ENCODE assay signal across 31 cellular contexts in the genomic region with DNA sequence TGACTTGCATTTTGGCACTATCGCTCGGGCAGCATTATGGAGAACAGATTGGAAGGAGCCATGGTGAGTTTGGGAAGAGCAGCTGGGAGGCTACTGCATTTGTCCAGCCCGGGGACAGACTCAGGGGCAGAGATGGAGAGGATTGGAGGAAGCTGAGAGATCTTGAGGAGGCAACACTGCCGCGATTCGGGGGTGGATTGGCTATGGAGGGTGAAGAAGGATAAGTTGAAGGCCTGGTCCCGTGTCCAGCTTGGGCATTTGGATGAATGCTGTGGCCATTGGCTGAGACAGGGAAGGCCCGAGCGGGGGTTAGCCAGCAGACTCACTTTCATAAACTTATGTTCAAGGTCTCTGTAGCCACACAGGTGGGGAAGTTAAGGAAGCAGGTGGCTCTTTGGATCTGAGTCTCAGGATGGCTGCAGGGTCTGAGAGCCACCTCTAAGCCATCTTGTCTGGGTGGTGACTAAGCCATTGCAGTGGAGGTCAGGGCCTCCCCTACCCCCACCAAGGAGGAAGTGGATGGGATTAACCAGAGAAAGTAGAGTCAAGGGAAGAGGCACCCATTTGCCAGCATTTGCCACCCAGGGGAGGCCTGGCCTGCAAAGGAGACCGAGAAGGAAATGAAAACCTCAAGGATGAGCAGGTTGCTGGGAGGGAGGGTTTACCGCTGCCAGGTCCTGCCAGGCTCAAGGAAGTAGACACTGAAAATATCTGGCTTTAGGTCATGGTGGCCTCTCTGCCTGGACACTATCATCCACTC.
DNase-seq lines count a peak whose midpoint lies in the region; ATAC-seq and TF ChIP-seq lines count a peak whose summit lies in the region.
"Had no signal": no experiment of that assay in that cellular context is flagged by ENCODE, and none has a peak within 500 bp of the region (broad histone marks: within the 10 kb centered on the region; RNA-seq: fewer than 3 reads in every experiment).

No MANE protein-coding gene starts in this region.

- H3K9me3 Mint-ChIP-seq in naive B cell = peaks cover 0 to 1% (median 0%) of the 10 kb centered on the region in 7 donors
- H3K9me3 Mint-ChIP-seq: activated CD4-positive, alpha-beta memory T cell treated with anti-CD3 and anti-CD28 coated beads, Interleukin-2, amount 10 ng/mL, durations not matched to agents 7 days and 5 days; CD4-positive, CD25-positive, alpha-beta regulatory T cell; nephron had no signal

- DNase-seq in SKM-1 treated with dmso at 0.1 percent for 144 hours (lab: John Stamatoyannopoulos, UW; ENCODE audit: unreplicated experiment) (peak; percentile 47), SKM-1 (lab: John Stamatoyannopoulos, UW; ENCODE audit: unreplicated experiment) (no peak), RWPE2 (ENCODE audit: low spot score) (peak; percentile 60), naive B cell (no peak), retina (no peak), DMS153 (lab: John Stamatoyannopoulos, UW) (no peak)
- DNase-seq: activated CD4-positive, alpha-beta memory T cell treated with anti-CD3 and anti-CD28 coated beads, Interleukin-2, amount 10 ng/mL, durations not matched to agents 7 days and 5 days; activated CD4-positive, CD25-positive, alpha-beta regulatory T cell treated with anti-CD3 and anti-CD28 coated beads, Interleukin-2, amount 50 U/mL, for 72 hours; activated effector memory CD4-positive, alpha-beta T cell treated with anti-CD3 and anti-CD28 coated beads, Interleukin-2, amount 50 U/mL, for 16 hours; activated T-cell treated with anti-CD3 and anti-CD28 coated beads for 4 hours; CD4-positive, CD25-positive, alpha-beta regulatory T cell; colonic mucosa; effector CD8-positive, alpha-beta T cell; H7; hippocampal formation; lower lobe of right lung; mucosa of descending colon; NCI-H146; NCI-H345; NCI-H69; small intestine; stimulated activated naive CD4-positive, alpha-beta T cell treated with Interleukin-2 at 50 U/mL for 16 hours; testis had no signal

- H3K4me1 ChIP-seq in BLaER1 treated with 17β-estradiol and CSF1 and Interleukin-3, amounts not matched to agents 10 nM and 100 nM = peaks cover 29 to 56% (median 39%) of the 10 kb centered on the region in 10 experiments
- peaks cover 11% of the 10 kb centered on the region for H3K4me1 ChIP-seq in RWPE2 (ENCODE audit: insufficient read depth, poor library complexity, severe bottlenecking)
- H3K4me1 ChIP-seq: colonic mucosa, testis had no signal

- no peaks in the 10 kb centered on the region for H3K27me3 Mint-ChIP-seq in naive B cell
- H3K27me3 Mint-ChIP-seq: CD4-positive, CD25-positive, alpha-beta regulatory T cell had no signal

- no peak overlapping the region for H3K9ac ChIP-seq in BLaER1 treated with 17β-estradiol and CSF1 and Interleukin-3, amounts not matched to agents 10 nM and 100 nM
- H3K9ac ChIP-seq: KMS-11 had no signal

- H3K27ac ChIP-seq in BLaER1 treated with 17β-estradiol and CSF1 and Interleukin-3, amounts not matched to agents 10 nM and 100 nM = no peak overlapping the region
- H3K27ac ChIP-seq in RWPE2 (ENCODE audit: poor library complexity, severe bottlenecking) = no peak overlapping the region
- H3K27ac ChIP-seq: cardiac muscle cell, colonic mucosa, epithelial cell of prostate, KMS-11, lower lobe of right lung, SJSA1, testis, vagina had no signal

- no peaks in the 10 kb centered on the region for H3K9me3 ChIP-seq in BLaER1 treated with 17β-estradiol and CSF1 and Interleukin-3, amounts not matched to agents 10 nM and 100 nM (replicated peaks in 1 of 11)
- no peaks in the 10 kb centered on the region for H3K9me3 ChIP-seq in RWPE2 (ENCODE audit: severe bottlenecking)
- H3K9me3 ChIP-seq: colonic mucosa, lower lobe of right lung, mucosa of descending colon, SJSA1, testis, vagina had no signal

- H3K27me3 ChIP-seq in BLaER1 treated with 17β-estradiol and CSF1 and Interleukin-3, amounts not matched to agents 10 nM and 100 nM = no peaks in the 10 kb centered on the region; a peak in 3 of 22 replicates
- no peaks in the 10 kb centered on the region for H3K27me3 ChIP-seq in RWPE2 (ENCODE audit: insufficient read depth, poor library complexity, severe bottlenecking)
- H3K27me3 ChIP-seq: colonic mucosa, SJSA1, testis, vagina had no signal

- H3K4me2 ChIP-seq in BLaER1 treated with 17β-estradiol and CSF1 and Interleukin-3, amounts not matched to agents 10 nM and 100 nM = peak overlapping the region; percentile 51 to 79 (median 63); a peak in 21 of 22 replicates
- H3K4me2 ChIP-seq: KMS-11 had no signal

- H3K4me3 ChIP-seq in BLaER1 treated with 17β-estradiol and CSF1 and Interleukin-3, amounts not matched to agents 10 nM and 100 nM = no peak overlapping the region
- H3K4me3 ChIP-seq in RWPE2 (ENCODE audit: severe bottlenecking) = no peak overlapping the region
- H3K4me3 ChIP-seq: cardiac muscle cell, colonic mucosa, lower lobe of right lung, mucosa of descending colon, SJSA1, testis, vagina had no signal

- peaks cover 0 to 10% (median 0%) of the 10 kb centered on the region in 11 experiments; a peak in 4 of 22 replicates for H4K20me1 ChIP-seq in BLaER1 treated with 17β-estradiol and CSF1 and Interleukin-3, amounts not matched to agents 10 nM and 100 nM

- H3K27ac Mint-ChIP-seq in naive B cell = peak overlapping the region; percentile 13 to 93 (median 68)
- H3K27ac Mint-ChIP-seq: activated CD4-positive, alpha-beta memory T cell treated with anti-CD3 and anti-CD28 coated beads, Interleukin-2, amount 10 ng/mL, durations not matched to agents 7 days and 5 days; nephron had no signal

- TF ChIP-seq CTCF in RWPE2 (IDR thresholded peaks at IDR 0.05; ENCODE audit: poor library complexity, severe bottlenecking) = no peak

- H3K4me1 Mint-ChIP-seq in naive B cell = peaks cover 36 to 77% (median 63%) of the 10 kb centered on the region in 3 donors

- no peaks in the 10 kb centered on the region for H3K36me3 Mint-ChIP-seq in naive B cell
- H3K36me3 Mint-ChIP-seq: CD4-positive, CD25-positive, alpha-beta regulatory T cell had no signal

- peak overlapping the region in 2 of 8 donors; percentile 27 to 80 for H3K4me3 Mint-ChIP-seq in naive B cell
- H3K4me3 Mint-ChIP-seq: activated CD4-positive, alpha-beta memory T cell treated with anti-CD3 and anti-CD28 coated beads, Interleukin-2, amount 10 ng/mL, durations not matched to agents 7 days and 5 days; CD4-positive, CD25-positive, alpha-beta regulatory T cell; nephron had no signal

- ATAC-seq in RWPE2 (ENCODE audit: low read depth) (no peak), naive B cell (ENCODE audit: low read depth in 2 of 2) (no peak), GM18519 (IDR thresholded peaks at IDR 0.05; ENCODE audit: low FRiP score, unreplicated experiment) (no peak)
- ATAC-seq: lower lobe of right lung, mucosa of descending colon had no signal

- H3K36me3 ChIP-seq in BLaER1 treated with 17β-estradiol and CSF1 and Interleukin-3, amounts not matched to agents 10 nM and 100 nM = no peaks in the 10 kb centered on the region
- no peaks in the 10 kb centered on the region for H3K36me3 ChIP-seq in RWPE2 (ENCODE audit: low read depth)
- H3K36me3 ChIP-seq: cardiac muscle cell, colonic mucosa, lower lobe of right lung, SJSA1, vagina had no signal

Comparison
In these comparisons a context has a peak if more than half of its experiments do, and no peak if none do; other contexts are left out.
1. DNase-seq: peak in SKM-1 treated with dmso at 0.1 percent for 144 hours (single experiment) and RWPE2 (single experiment); none in SKM-1 (single experiment), naive B cell (single experiment), retina (single experiment) and DMS153 (single experiment).